In the genomic region with DNA sequence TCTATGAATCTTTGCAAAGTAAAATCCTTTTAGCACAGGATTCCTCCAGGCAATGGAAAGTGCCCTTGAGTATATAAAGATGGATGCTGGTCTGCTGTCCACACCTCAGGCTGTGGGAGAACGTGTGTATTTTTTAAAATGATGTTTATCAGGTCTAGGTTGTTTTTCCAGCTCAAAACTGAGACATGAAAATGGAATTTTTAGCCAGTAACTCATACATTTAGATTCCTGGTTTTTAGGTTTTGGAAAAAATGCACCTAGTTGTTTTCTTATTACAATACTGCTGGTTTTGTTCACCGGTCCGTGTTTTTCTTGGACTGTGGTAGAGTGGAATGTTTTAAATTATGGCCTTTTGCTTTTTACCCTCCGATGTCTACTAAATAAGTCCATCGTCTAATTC, we compare ENCODE assay signal across 18 cellular contexts.
"Had no signal": no experiment of that assay in that cellular context is flagged by ENCODE, and none has a peak within 500 bp of the region (broad histone marks: within the 10 kb centered on the region; RNA-seq: fewer than 3 reads in every experiment).

No MANE protein-coding gene starts in this region.

- H3K4me3 Mint-ChIP-seq: activated naive CD8-positive, alpha-beta T cell treated with anti-CD3 and anti-CD28 coated beads, Interleukin-2, amount 50 U/mL, for 24 hours; central memory CD8-positive, alpha-beta T cell; effector memory CD8-positive, alpha-beta T cell; neural progenitor cell; stimulated activated naive B cell treated with anti-CD40 and anti-IgM and Interleukin-4, amounts not matched to agents 10 μg/mL and 1 μg/mL and 100 μg/mL, for 72 hours; T-helper 17 cell had no signal

- H3K9me3 ChIP-seq: gastroesophageal sphincter, lower lobe of right lung, pancreas, transverse colon had no signal

- DNase-seq: activated CD8-positive, alpha-beta memory T cell treated with anti-CD3 and anti-CD28 coated beads for 24 hours; activated naive CD4-positive, alpha-beta T cell treated with Interleukin-2 at 50 U/mL for 16 hours; activated naive CD8-positive, alpha-beta T cell treated with anti-CD3 and anti-CD28 coated beads, Interleukin-2, amount 50 U/mL, for 24 hours; brain microvascular endothelial cell; dermis blood vessel endothelial cell; effector memory CD8-positive, alpha-beta T cell; left cardiac atrium; lower lobe of right lung; midbrain; pancreas; stimulated activated CD4-positive, alpha-beta T cell treated with anti-CD3 and anti-CD28 coated beads, Interleukin-4, amount 100 ng/mL, for 1 hour; stimulated activated naive B cell treated with anti-CD40 and anti-IgM and Interleukin-4, amounts not matched to agents 10 μg/mL and 1 μg/mL and 100 μg/mL, for 72 hours; T-helper 17 cell; transverse colon had no signal

- H3K27ac ChIP-seq: brain microvascular endothelial cell, epithelial cell of prostate, gastroesophageal sphincter, neural progenitor cell, pancreas, transverse colon had no signal

- H3K4me1 ChIP-seq: gastroesophageal sphincter, neural progenitor cell, pancreas had no signal

- H2AFZ ChIP-seq: neural progenitor cell had no signal

- H3K9ac ChIP-seq: neural progenitor cell had no signal

- H3K4me1 Mint-ChIP-seq: activated naive CD8-positive, alpha-beta T cell treated with anti-CD3 and anti-CD28 coated beads, Interleukin-2, amount 50 U/mL, for 24 hours; central memory CD8-positive, alpha-beta T cell had no signal

- H3K4me2 ChIP-seq: neural progenitor cell had no signal

- H3K36me3 Mint-ChIP-seq: neural progenitor cell; stimulated activated naive B cell treated with anti-CD40 and anti-IgM and Interleukin-4, amounts not matched to agents 10 μg/mL and 1 μg/mL and 100 μg/mL, for 72 hours had no signal

- H3K27me3 ChIP-seq: brain microvascular endothelial cell, gastroesophageal sphincter, neural progenitor cell, pancreas, transverse colon had no signal

- H3K4me3 ChIP-seq: gastroesophageal sphincter, lower lobe of right lung, neural progenitor cell, pancreas, transverse colon had no signal

- ATAC-seq: activated naive CD8-positive, alpha-beta T cell treated with anti-CD3 and anti-CD28 coated beads, Interleukin-2, amount 50 U/mL, for 24 hours; effector memory CD8-positive, alpha-beta T cell; gastroesophageal sphincter; left cardiac atrium; lower lobe of right lung; pancreas; stimulated activated naive B cell treated with anti-CD40 and anti-IgM and Interleukin-4, amounts not matched to agents 10 μg/mL and 1 μg/mL and 100 μg/mL, for 72 hours; T-helper 17 cell had no signal

- H3K36me3 ChIP-seq: brain microvascular endothelial cell, gastroesophageal sphincter, lower lobe of right lung, neural progenitor cell, pancreas, transverse colon had no signal

- H3K27me3 Mint-ChIP-seq: central memory CD8-positive, alpha-beta T cell; effector memory CD8-positive, alpha-beta T cell; stimulated activated naive B cell treated with anti-CD40 and anti-IgM and Interleukin-4, amounts not matched to agents 10 μg/mL and 1 μg/mL and 100 μg/mL, for 72 hours; T-helper 17 cell had no signal

- H3K27ac Mint-ChIP-seq: activated naive CD8-positive, alpha-beta T cell treated with anti-CD3 and anti-CD28 coated beads, Interleukin-2, amount 50 U/mL, for 24 hours; effector memory CD8-positive, alpha-beta T cell; neural progenitor cell; stimulated activated naive B cell treated with anti-CD40 and anti-IgM and Interleukin-4, amounts not matched to agents 10 μg/mL and 1 μg/mL and 100 μg/mL, for 72 hours; T-helper 17 cell had no signal
